15 cellular contexts compared by ENCODE assay signal in genomic region chr9:107816187-107817021, GRCh38.
DNase-seq lines count a peak whose midpoint lies in the region; ATAC-seq and TF ChIP-seq lines count a peak whose summit lies in the region.
"Had no signal": no experiment of that assay in that cellular context is flagged by ENCODE, and none has a peak within 500 bp of the region (broad histone marks: within the 10 kb centered on the region; RNA-seq: fewer than 3 reads in every experiment).

No MANE protein-coding gene starts in this region.

- no peaks in the 10 kb centered on the region for H3K27me3 ChIP-seq in MM.1S (replicated peaks; ENCODE audit: insufficient read depth, low read length)
- H3K27me3 ChIP-seq: ascending aorta, foreskin keratinocyte, stomach, uterus had no signal

- no peaks in the 10 kb centered on the region for H4K20me1 ChIP-seq in MM.1S (ENCODE audit: insufficient read depth, low read length)

- no peaks in the 10 kb centered on the region for H3K36me3 ChIP-seq in MM.1S (replicated peaks; ENCODE audit: insufficient read depth, low read length)
- H3K36me3 ChIP-seq: ascending aorta, stomach, uterus had no signal

- DNase-seq in MM.1S (peak; percentile 81), left lobe of liver (ENCODE audit: low spot score) (no peak), NCI-H2081 treated with DMSO at 0.1 percent for 48 hours (lab: John Stamatoyannopoulos, UW) (no peak), NCI-H2107 (lab: John Stamatoyannopoulos, UW) (no peak), NCI-H1105 (lab: John Stamatoyannopoulos, UW) (no peak)
- DNase-seq: activated naive CD4-positive, alpha-beta T cell treated with Interleukin-2 at 50 U/mL for 16 hours; foreskin keratinocyte; H9; right cardiac atrium; stomach; uterus had no signal

- ATAC-seq in GM18498 (IDR thresholded peaks at IDR 0.05; ENCODE audit: unreplicated experiment) (peak; percentile 61), GM21447 (IDR thresholded peaks at IDR 0.05; ENCODE audit: unreplicated experiment) (peak; percentile 51), left lobe of liver (peak; percentile 72), HG02973 (IDR thresholded peaks at IDR 0.05; ENCODE audit: unreplicated experiment) (no peak)
- ATAC-seq: foreskin keratinocyte had no signal

- no peaks in the 10 kb centered on the region for H3K9me3 ChIP-seq in MM.1S (replicated peaks; ENCODE audit: insufficient read depth, low read length)
- H3K9me3 ChIP-seq: ascending aorta, stomach, uterus had no signal

- H3K79me2 ChIP-seq in MM.1S (ENCODE audit: low read length), result no peaks in the 10 kb centered on the region

- no peaks in the 10 kb centered on the region for H3K9me2 ChIP-seq in MM.1S (replicated peaks; ENCODE audit: insufficient read depth, low read length)

- no peak overlapping the region for H3K4me3 ChIP-seq in MM.1S (ENCODE audit: low read length)
- H3K4me3 ChIP-seq: ascending aorta, stomach, uterus had no signal

- no peak for TF ChIP-seq CTCF in MM.1S (IDR thresholded peaks at IDR 0.05; ENCODE audit: low read length)

- H3F3A ChIP-seq in MM.1S (ENCODE audit: insufficient read depth, low read length), result no peaks in the 10 kb centered on the region

- H3K27ac ChIP-seq in MM.1S (ENCODE audit: low read length), result peak overlapping the region; percentile 11; the same call in 1 of the 2 replicates
- H3K27ac ChIP-seq: ascending aorta, foreskin keratinocyte, uterus had no signal

- H3K4me2 ChIP-seq in MM.1S (ENCODE audit: low read depth, low read length), result peak overlapping the region; percentile 1; the same call in 1 of the 2 replicates

- H2AFZ ChIP-seq in MM.1S (ENCODE audit: low read length), result no peak overlapping the region

- no peak overlapping the region for H3K9ac ChIP-seq in MM.1S (ENCODE audit: low read length)

- H3K4me1 ChIP-seq in MM.1S (ENCODE audit: low read length), result 0 out of 2 replicates have a peak, but pooled peaks cover 10% of the 10 kb centered on the region
- H3K4me1 ChIP-seq: ascending aorta, foreskin keratinocyte, uterus had no signal
